Comparison of ENCODE assay signal across 14 cellular contexts in the genomic region with DNA sequence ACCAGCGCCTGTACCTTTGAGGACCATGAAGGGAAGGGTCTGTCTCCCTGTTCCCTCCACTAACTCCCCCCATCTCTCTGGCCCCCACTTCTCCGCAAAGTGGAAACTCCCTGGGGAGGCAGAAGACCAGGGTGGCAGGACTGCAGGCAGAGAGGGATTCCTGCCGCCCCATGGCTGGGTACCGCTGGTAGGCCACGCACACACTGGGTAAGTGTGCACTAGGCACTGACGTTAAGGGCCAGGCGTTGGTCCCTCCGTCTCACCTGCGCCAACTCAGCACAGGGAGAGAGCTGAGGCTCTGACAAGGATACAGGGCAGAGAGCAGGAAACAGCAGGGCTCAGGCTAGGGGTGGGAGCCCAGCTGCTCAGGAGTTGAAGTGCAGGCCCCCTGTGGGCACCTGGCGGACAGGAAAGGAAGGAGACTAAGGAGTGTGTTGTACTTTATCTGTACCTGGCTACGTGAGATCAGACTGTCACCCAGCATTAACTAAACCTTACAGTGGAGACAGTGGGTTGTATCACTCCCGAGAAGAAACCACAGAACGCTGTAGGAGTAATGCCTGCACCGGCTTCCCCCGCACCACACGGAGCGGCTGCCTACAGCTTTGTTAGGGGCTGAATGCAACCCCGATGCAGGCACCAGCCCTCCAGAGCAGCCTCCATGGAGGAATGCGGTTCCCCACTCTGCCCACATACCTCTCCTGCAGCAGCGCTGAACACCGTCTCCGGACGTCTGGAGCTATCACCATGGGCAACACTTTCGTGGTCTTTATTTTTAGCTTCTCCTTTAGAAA. TPM values are rescaled to one million over a fixed set of nuclear protein-coding genes. Genes with fewer than 3 reads are reported as not detected.
DNase-seq lines count a peak whose midpoint lies in the region; ATAC-seq lines count a peak whose summit lies in the region.
"Had no signal": no experiment of that assay in that cellular context is flagged by ENCODE, and none has a peak within 500 bp of the region (broad histone marks: within the 10 kb centered on the region; RNA-seq: fewer than 3 reads in every experiment).

No MANE protein-coding gene starts in this region.

- no peaks in the 10 kb centered on the region for H3K4me1 ChIP-seq in trophoblast cell (ENCODE audit: control insufficient read depth in 1 of 2, insufficient read depth in 2 of 2, low read length in 2 of 2)

- peaks cover 17% of the 10 kb centered on the region for H3K9me3 ChIP-seq in trophoblast cell (ENCODE audit: insufficient read depth, low read depth, low read length)

- DNase-seq in NCI-H748 (lab: John Stamatoyannopoulos, UW; ENCODE audit: unreplicated experiment) (peak; percentile 47), NCI-H748 treated with DMSO at 0.1 percent for 48 hours (lab: John Stamatoyannopoulos, UW) (no peak), D341Med (ENCODE audit: low spot score) (peak; percentile 31), head of caudate nucleus (peak in 33 of 42 donors; percentile 18 to 78 (median 51)), trophoblast cell (no peak), NCI-H510A (lab: John Stamatoyannopoulos, UW) (no peak), NCI-H1694 (lab: John Stamatoyannopoulos, UW) (no peak)
- DNase-seq: Calu3; CD4-positive, CD25-positive, alpha-beta regulatory T cell; DMS79; GM23248 had no signal

- H3K36me3 ChIP-seq in trophoblast cell (ENCODE audit: control insufficient read depth in 1 of 2, insufficient read depth in 2 of 2, low read length in 2 of 2) = no peaks in the 10 kb centered on the region
- H3K36me3 ChIP-seq: BLaER1 had no signal

- no peak overlapping the region for H3K14ac ChIP-seq in trophoblast cell (ENCODE audit: low read length)

- no peak overlapping the region for H4K12ac ChIP-seq in trophoblast cell (ENCODE audit: low read depth, low read length)

- H3K4ac ChIP-seq in trophoblast cell (ENCODE audit: low read depth, low read length) = no peak overlapping the region

- peak overlapping the region; percentile 57 for H3K4me3 ChIP-seq in trophoblast cell (ENCODE audit: low read depth, low read length)
- H3K4me3 ChIP-seq: BLaER1, GM12878, GM23248 had no signal

- peaks cover 8% of the 10 kb centered on the region for H3K27me3 ChIP-seq in trophoblast cell (ENCODE audit: insufficient read depth, low read length)

- H3K4me2 ChIP-seq in trophoblast cell (ENCODE audit: low read length) = no peak overlapping the region
- H3K4me2 ChIP-seq: BLaER1 had no signal

- H2BK5ac ChIP-seq in trophoblast cell (ENCODE audit: low read depth, low read length, poor library complexity) = no peak overlapping the region

- no peak overlapping the region for H3K27ac ChIP-seq in trophoblast cell (ENCODE audit: low read depth, low read length)
- H3K27ac ChIP-seq: BLaER1, GM23248 had no signal

- no peaks in the 10 kb centered on the region for H3K79me2 ChIP-seq in trophoblast cell (ENCODE audit: control insufficient read depth, insufficient read depth, low read length, poor library complexity)

- WGBS in trophoblast cell (ENCODE audit: extremely low coverage, insufficient coverage, insufficient read length) = no CpG with 5 or more reads among the region's 24 CpGs

- H3K79me1 ChIP-seq in trophoblast cell (ENCODE audit: low read length) = no peaks in the 10 kb centered on the region

- intact Hi-C loops in head of caudate nucleus (cut with DNase I) = no loop called here

- no peak overlapping the region for H4K8ac ChIP-seq in trophoblast cell (ENCODE audit: low read depth, low read length)

- H3K18ac ChIP-seq in trophoblast cell (ENCODE audit: low read length) = no peak overlapping the region

- no peak overlapping the region for H3K23ac ChIP-seq in trophoblast cell (ENCODE audit: low read length)

- H3K9ac ChIP-seq in trophoblast cell (ENCODE audit: low read length) = peak overlapping the region; percentile 20
- H3K9ac ChIP-seq: BLaER1, GM23248 had no signal

- no peak overlapping the region for H2AFZ ChIP-seq in trophoblast cell (ENCODE audit: insufficient read depth, low read length, poor library complexity)
- H2AFZ ChIP-seq: GM23248 had no signal

- H2BK12ac ChIP-seq in trophoblast cell (ENCODE audit: low read length) = no peak overlapping the region

- H2AK5ac ChIP-seq in trophoblast cell (ENCODE audit: low read length) = no peak overlapping the region

- no peak overlapping the region for H2BK120ac ChIP-seq in trophoblast cell (ENCODE audit: insufficient read depth, low read length, poor library complexity)

- no peak overlapping the region for H4K91ac ChIP-seq in trophoblast cell (ENCODE audit: low read depth, low read length)

- ATAC-seq in GM21447 (IDR thresholded peaks at IDR 0.05; ENCODE audit: unreplicated experiment) = no peak

RNA-seq across cellular contexts. Expression of gene CLPTM1L, which starts 34.2 kb away (rescaled TPM):
- 84.8 and 91.2 TPM in 2 replicates for polyA plus RNA-seq in trophoblast cell (2013)

Comparison
In these comparisons a context has a peak if more than half of its experiments do, and no peak if none do; other contexts are left out.
1. DNase-seq: peak in NCI-H748 (single experiment), D341Med (single experiment) and head of caudate nucleus (33 of 42); none in NCI-H748 treated with DMSO at 0.1 percent for 48 hours (single experiment), trophoblast cell (0 of 2), NCI-H510A (single experiment) and NCI-H1694 (single experiment).